ENCODE assay signal across 16 cellular contexts in the genomic region with DNA sequence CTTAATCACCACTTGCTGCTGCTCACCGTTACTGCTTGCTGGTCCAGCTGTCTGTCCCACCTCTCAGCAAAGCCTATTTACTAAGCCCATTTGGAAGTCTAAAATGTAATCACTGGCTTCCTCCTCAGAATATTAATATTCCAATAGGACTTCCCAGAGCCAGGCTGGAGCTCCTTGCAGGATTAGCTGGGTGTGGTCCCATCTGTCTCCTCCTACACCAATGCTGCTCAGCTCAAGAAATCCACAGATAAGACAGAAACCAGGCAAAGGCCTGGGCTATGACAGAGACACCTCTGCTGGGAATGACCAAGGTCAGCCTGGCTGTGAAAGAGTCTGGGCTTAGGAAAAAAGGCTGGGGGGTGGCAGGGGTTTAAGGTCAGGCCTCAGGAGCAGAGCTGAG.
DNase-seq lines count a peak whose midpoint lies in the region; ATAC-seq, FAIRE-seq and TF ChIP-seq lines count a peak whose summit lies in the region.
"Had no signal": no experiment of that assay in that cellular context is flagged by ENCODE, and none has a peak within 500 bp of the region (broad histone marks: within the 10 kb centered on the region; RNA-seq: fewer than 3 reads in every experiment).

No MANE protein-coding gene starts in this region.

- peaks cover 38% of the 10 kb centered on the region for H3K4me1 ChIP-seq in neural progenitor cell

- no peak overlapping the region for H3K27ac ChIP-seq in neural progenitor cell
- H3K27ac ChIP-seq: GM23248 had no signal

- no peak overlapping the region for H3K9ac ChIP-seq in neural progenitor cell
- H3K9ac ChIP-seq: GM23248 had no signal

- no peaks in the 10 kb centered on the region for H3K27me3 ChIP-seq in neural progenitor cell

- H3K36me3 Mint-ChIP-seq in brain = peaks cover 8% of the 10 kb centered on the region
- H3K36me3 Mint-ChIP-seq in neural progenitor cell = peaks cover 4% of the 10 kb centered on the region
- H3K36me3 Mint-ChIP-seq: CD4-positive, alpha-beta memory T cell had no signal

- H3K36me3 ChIP-seq in neural progenitor cell = no peaks in the 10 kb centered on the region

- TF ChIP-seq CTCF in D721Med (IDR thresholded peaks at IDR 0.05; ENCODE audit: insufficient read depth, missing control alignments) = no peak
- no peak for TF ChIP-seq CTCF in brain (conservative IDR thresholded peaks at IDR 0.05)
- TF ChIP-seq CTCF in neural progenitor cell (IDR thresholded peaks at IDR 0.05) = no peak

- ATAC-seq in HG02610 (IDR thresholded peaks at IDR 0.05; ENCODE audit: unreplicated experiment) = no peak

- H3K4me3 ChIP-seq in neural progenitor cell = no peak overlapping the region
- H3K4me3 ChIP-seq: GM23248 had no signal

- H2AFZ ChIP-seq in neural progenitor cell (replicated peaks) = no peak overlapping the region
- H2AFZ ChIP-seq: GM23248 had no signal

- peak; percentile 96 for FAIRE-seq in D721Med (lab: Jason Lieb, UNC)
- FAIRE-seq: A204.1, HepG2, HTR-8/SVneo had no signal

- no peaks in the 10 kb centered on the region for H3K9me3 ChIP-seq in neural progenitor cell (ENCODE audit: low read depth)

- peaks cover 57% of the 10 kb centered on the region for H3K4me1 Mint-ChIP-seq in brain
- peaks cover 63% of the 10 kb centered on the region for H3K4me1 Mint-ChIP-seq in neural progenitor cell
- H3K4me1 Mint-ChIP-seq: B cell; CD4-positive, alpha-beta memory T cell had no signal

- H3K27me3 Mint-ChIP-seq in brain = peaks cover 11% of the 10 kb centered on the region
- peaks cover 23% of the 10 kb centered on the region for H3K27me3 Mint-ChIP-seq in neural progenitor cell (ENCODE audit: insufficient read depth, low read depth)

- H3K27ac Mint-ChIP-seq in brain (peak overlapping the region in 4 of 5 experiments; percentile 49 to 68 (median 56)), neural progenitor cell (peak overlapping the region; percentile 75)
- H3K27ac Mint-ChIP-seq: B cell had no signal

- H3K9me3 Mint-ChIP-seq in brain = peaks cover 14 to 26% (median 19%) of the 10 kb centered on the region in 5 experiments
- peaks cover 22% of the 10 kb centered on the region for H3K9me3 Mint-ChIP-seq in neural progenitor cell

- peak; percentile 46 for DNase-seq in D721Med (ENCODE audit: insufficient read length, low spot score)
- peak; percentile 96 for DNase-seq in NCI-H524 treated with DMSO at 0.1 percent for 48 hours (lab: John Stamatoyannopoulos, UW)
- no peak for DNase-seq in neural progenitor cell (ENCODE audit: low spot score)
- DNase-seq in RKO (ENCODE audit: low spot score) = no peak
- no peak for DNase-seq in GDM1 (lab: John Stamatoyannopoulos, UW)
- DNase-seq: C1 segment of cervical spinal cord; CD4-positive, alpha-beta memory T cell; DMS53; GM23248; H7 had no signal

- H3K4me3 Mint-ChIP-seq in brain (no peak overlapping the region), neural progenitor cell (no peak overlapping the region)
- H3K4me3 Mint-ChIP-seq: B cell had no signal

- H3F3A ChIP-seq in neural progenitor cell (ENCODE audit: low read depth) = peaks cover 42% of the 10 kb centered on the region

- H3K79me2 ChIP-seq in neural progenitor cell (ENCODE audit: low read depth) = no peaks in the 10 kb centered on the region

- no peaks in the 10 kb centered on the region for H4K20me1 ChIP-seq in neural progenitor cell (ENCODE audit: low read depth)

- H3K4me2 ChIP-seq in neural progenitor cell = no peak overlapping the region

Comparison
In these comparisons a context has a peak if more than half of its experiments do, and no peak if none do; other contexts are left out.
1. DNase-seq: peak in D721Med (single experiment) and NCI-H524 treated with DMSO at 0.1 percent for 48 hours (single experiment); none in neural progenitor cell (single experiment), RKO (single experiment) and GDM1 (single experiment).